ENCODE assay signal across 8 cellular contexts in genomic region chr1:228276361-228276831, GRCh38.
DNase-seq lines count a peak whose midpoint lies in the region; ATAC-seq and TF ChIP-seq lines count a peak whose summit lies in the region.

No MANE protein-coding gene starts in this region.

- H4K20me1 ChIP-seq in MM.1S (ENCODE audit: insufficient read depth, low read length), result no peaks in the 10 kb centered on the region

- H3K9me3 ChIP-seq in CD8-positive, alpha-beta T cell (ENCODE audit: low read length), result no peaks in the 10 kb centered on the region
- no peaks in the 10 kb centered on the region for H3K9me3 ChIP-seq in MM.1S (replicated peaks; ENCODE audit: insufficient read depth, low read length)
- H3K9me3 ChIP-seq in esophagus muscularis mucosa, result no peaks in the 10 kb centered on the region
- H3K9me3 ChIP-seq in parathyroid adenoma (ENCODE audit: control insufficient read depth, low read length), result no peaks in the 10 kb centered on the region

- no peak for TF ChIP-seq EP300 in esophagus muscularis mucosa (IDR thresholded peaks at IDR 0.05)

- WGBS in esophagus muscularis mucosa, result 26% methylated on average over 17 of the region's 37 CpGs

- TF ChIP-seq CTCF in CD8-positive, alpha-beta T cell (IDR thresholded peaks at IDR 0.05), result no peak
- no peak for TF ChIP-seq CTCF in MM.1S (IDR thresholded peaks at IDR 0.05; ENCODE audit: low read length)
- TF ChIP-seq CTCF in esophagus muscularis mucosa (IDR thresholded peaks at IDR 0.05), result no peak
- no peak for TF ChIP-seq CTCF in parathyroid adenoma (IDR thresholded peaks at IDR 0.05)

- H3K27ac ChIP-seq in CD8-positive, alpha-beta T cell (ENCODE audit: low read depth, low read length), result no peak overlapping the region
- no peak overlapping the region for H3K27ac ChIP-seq in MM.1S (ENCODE audit: low read length)
- H3K27ac ChIP-seq in esophagus muscularis mucosa (replicated peaks in 1 of 4), result peak overlapping the region; percentile 76 to 84 (median 80)
- H3K27ac ChIP-seq in parathyroid adenoma, result no peak overlapping the region

- H3K36me3 ChIP-seq in CD8-positive, alpha-beta T cell (ENCODE audit: insufficient read depth, low read length), result no peaks in the 10 kb centered on the region
- H3K36me3 ChIP-seq in MM.1S (replicated peaks; ENCODE audit: insufficient read depth, low read length) (no peaks in the 10 kb centered on the region), esophagus muscularis mucosa (peaks cover 0 to 94% (median 34%) of the 10 kb centered on the region in 4 donors), parathyroid adenoma (ENCODE audit: control insufficient read depth, insufficient read depth, low read length) (no peaks in the 10 kb centered on the region)

- H3K27ac Mint-ChIP-seq in CD8-positive, alpha-beta T cell, result no peak overlapping the region

- no peaks in the 10 kb centered on the region for H3K9me3 Mint-ChIP-seq in CD8-positive, alpha-beta T cell

- DNase-seq in CD8-positive, alpha-beta T cell, result peak in 1 of 7 experiments; percentile 18
- no peak for DNase-seq in MM.1S
- DNase-seq in esophagus muscularis mucosa (ENCODE audit: extremely low spot score), result no peak
- DNase-seq in NCI-H1436 treated with DMSO at 0.1 percent for 48 hours (lab: John Stamatoyannopoulos, UW), result no peak
- DNase-seq in superior temporal gyrus (ENCODE audit: extremely low spot score), result no peak
- DNase-seq in NCI-H1048 (lab: John Stamatoyannopoulos, UW), result no peak
- no peak for DNase-seq in Ammon's horn (ENCODE audit: low spot score)

- H2AFZ ChIP-seq in MM.1S (ENCODE audit: low read length) (no peak overlapping the region), parathyroid adenoma (peak overlapping the region; percentile 91)

- H3K27me3 ChIP-seq in CD8-positive, alpha-beta T cell (ENCODE audit: insufficient read depth, low read length), result no peaks in the 10 kb centered on the region
- H3K27me3 ChIP-seq in MM.1S (replicated peaks; ENCODE audit: insufficient read depth, low read length) (no peaks in the 10 kb centered on the region), esophagus muscularis mucosa (no peaks in the 10 kb centered on the region), parathyroid adenoma (ENCODE audit: control insufficient read depth, insufficient read depth, low read length) (no peaks in the 10 kb centered on the region)

- no peaks in the 10 kb centered on the region for H3K9me2 ChIP-seq in MM.1S (replicated peaks; ENCODE audit: insufficient read depth, low read length)

- peak overlapping the region; percentile 81 for H3K4me3 ChIP-seq in CD8-positive, alpha-beta T cell (ENCODE audit: low read depth, low read length)
- H3K4me3 ChIP-seq in MM.1S (ENCODE audit: low read length) (peak overlapping the region; percentile 58; the same call in 1 of the 2 replicates), esophagus muscularis mucosa (peak overlapping the region; percentile 60 to 86 (median 68)), parathyroid adenoma (ENCODE audit: low read depth, low read length) (peak overlapping the region; percentile 74)

- peaks cover 7% of the 10 kb centered on the region for H3K4me1 Mint-ChIP-seq in CD8-positive, alpha-beta T cell (ENCODE audit: low read depth)

- H3K4me2 ChIP-seq in MM.1S (ENCODE audit: low read depth, low read length) (peak overlapping the region; percentile 49), parathyroid adenoma (ENCODE audit: low read length) (peak overlapping the region; percentile 92)

- CTCF ChIA-PET in CD8-positive, alpha-beta T cell (lab: Charles Lee), result interaction anchor here (1.4 kb wide), 1 partner anchor 9 kb away, joined by 3 read pairs; no protein-coding TSS in a partner anchor

- peaks cover 25% of the 10 kb centered on the region for H3K36me3 Mint-ChIP-seq in CD8-positive, alpha-beta T cell

- intact Hi-C loops in CD8-positive, alpha-beta T cell (cut with DNase I, micrococcal nuclease), result loop anchor here (1.0 to 10.0 kb wide), 9 partner anchors 64 to 542 kb away; partner anchors contain the start of genes TRIM11 (in 2 of the 2), ARF1 (in 1 of the 2), JMJD4 (in 1 of the 2) and MRPL55 (in 1 of the 2)
- intact Hi-C loops in esophagus muscularis mucosa (cut with DNase I), result loop anchor here (5.0 to 10.0 kb wide), 2 partner anchors 128 to 149 kb away; partner anchors contain the start of gene TRIM11

- POLR2A ChIA-PET in CD8-positive, alpha-beta T cell (lab: Charles Lee), result interaction anchor here (0.6 to 1.0 kb wide), 2 partner anchors 111 to 136 kb away, joined by 3 to 7 read pairs; partner anchors contain the start of gene IBA57

- peaks cover 6% of the 10 kb centered on the region for H3K4me1 ChIP-seq in CD8-positive, alpha-beta T cell (ENCODE audit: insufficient read depth, low read length)
- H3K4me1 ChIP-seq in MM.1S (ENCODE audit: low read length) (no peaks in the 10 kb centered on the region), esophagus muscularis mucosa (peaks cover 9 to 32% (median 21%) of the 10 kb centered on the region in 4 donors), parathyroid adenoma (no peaks in the 10 kb centered on the region)

- TF ChIP-seq POLR2A in esophagus muscularis mucosa (IDR thresholded peaks at IDR 0.05; ENCODE audit: low read depth), result no peak

- H3F3A ChIP-seq in MM.1S (ENCODE audit: insufficient read depth, low read length), result no peaks in the 10 kb centered on the region

- H3K9ac ChIP-seq in MM.1S (ENCODE audit: low read length) (no peak overlapping the region), parathyroid adenoma (no peak overlapping the region)

- H3K79me2 ChIP-seq in MM.1S (ENCODE audit: low read length), result no peaks in the 10 kb centered on the region
- no peaks in the 10 kb centered on the region for H3K79me2 ChIP-seq in parathyroid adenoma

- H3K27me3 Mint-ChIP-seq in CD8-positive, alpha-beta T cell (ENCODE audit: low read depth), result no peaks in the 10 kb centered on the region

- no peak for ATAC-seq in CD8-positive, alpha-beta T cell

- H3K4me3 Mint-ChIP-seq in CD8-positive, alpha-beta T cell, result peak overlapping the region; percentile 80

Comparison
In these comparisons a context has a peak if more than half of its experiments do, and no peak if none do; other contexts are left out.
1. H3K27ac ChIP-seq: peak in esophagus muscularis mucosa (4 of 4); none in CD8-positive, alpha-beta T cell (single experiment), MM.1S (single experiment) and parathyroid adenoma (single experiment).
2. Peak in every context shown above with its lines, with median percentiles within 50 percentile points of each other: H3K4me3 ChIP-seq.